ENCODE assay signal across 1 cellular context in genomic region chr17:79803997-79804855, GRCh38.
A peak's percentile ranks its signal among the peaks of the same experiment; 100 is the strongest.
TF ChIP-seq lines count a peak whose summit lies in the region.

No MANE protein-coding gene starts in this region.

TF ChIP-seq in WTC11, 78 proteins besides CTCF, POLR2A, EP300 and RAD21 (continued from another document and continues in another):
- TF ChIP-seq ARID4B (CRISPR knock-in tag; IDR thresholded peaks at IDR 0.05; ENCODE audit: borderline replicate concordance) (0 out of 2 replicates have a peak, but pooled peaks have one; percentile 27), IRF2 (CRISPR knock-in tag; IDR thresholded peaks at IDR 0.05; ENCODE audit: borderline replicate concordance, low read depth) (no peak), STAT6 (CRISPR knock-in tag; conservative IDR thresholded peaks at IDR 0.05; ENCODE audit: low read depth) (no peak), RORB (CRISPR knock-in tag; IDR thresholded peaks at IDR 0.05) (no peak), ZNF396 (CRISPR knock-in tag; IDR thresholded peaks at IDR 0.05; ENCODE audit: borderline replicate concordance) (no peak), MLX (CRISPR knock-in tag; IDR thresholded peaks at IDR 0.05) (no peak), FOXJ3 (CRISPR knock-in tag; IDR thresholded peaks at IDR 0.05; ENCODE audit: borderline replicate concordance) (no peak), KAT7 (CRISPR knock-in tag; IDR thresholded peaks at IDR 0.05; ENCODE audit: borderline replicate concordance) (peak; percentile 64; the same call in 1 of the 2 replicates), SMAD3 (CRISPR knock-in tag; IDR thresholded peaks at IDR 0.05; ENCODE audit: borderline replicate concordance) (no peak), ERG (CRISPR knock-in tag; IDR thresholded peaks at IDR 0.05) (no peak), USF2 (CRISPR knock-in tag; IDR thresholded peaks at IDR 0.05) (no peak), ZNF671 (CRISPR knock-in tag; IDR thresholded peaks at IDR 0.05) (no peak), ZBTB43 (CRISPR knock-in tag; IDR thresholded peaks at IDR 0.05) (no peak), OVOL2 (CRISPR knock-in tag; IDR thresholded peaks at IDR 0.05; ENCODE audit: borderline replicate concordance) (no peak), ATF6 (CRISPR knock-in tag; IDR thresholded peaks at IDR 0.05) (no peak), PRDM15 (CRISPR knock-in tag; IDR thresholded peaks at IDR 0.05) (no peak), E2F1 (CRISPR knock-in tag; IDR thresholded peaks at IDR 0.05) (no peak), CREB1 (CRISPR knock-in tag; IDR thresholded peaks at IDR 0.05) (no peak), USF1 (CRISPR knock-in tag; IDR thresholded peaks at IDR 0.05) (no peak), ATF3 (CRISPR knock-in tag; conservative IDR thresholded peaks at IDR 0.05) (no peak), EMX1 (CRISPR knock-in tag; IDR thresholded peaks at IDR 0.05) (no peak), ZNF232 (CRISPR knock-in tag; IDR thresholded peaks at IDR 0.05) (no peak), JUN (CRISPR knock-in tag; IDR thresholded peaks at IDR 0.05) (no peak), TEAD4 (CRISPR knock-in tag; IDR thresholded peaks at IDR 0.05) (no peak), AFF4 (CRISPR knock-in tag; IDR thresholded peaks at IDR 0.05; ENCODE audit: borderline replicate concordance) (no peak)
